In the genomic region with DNA sequence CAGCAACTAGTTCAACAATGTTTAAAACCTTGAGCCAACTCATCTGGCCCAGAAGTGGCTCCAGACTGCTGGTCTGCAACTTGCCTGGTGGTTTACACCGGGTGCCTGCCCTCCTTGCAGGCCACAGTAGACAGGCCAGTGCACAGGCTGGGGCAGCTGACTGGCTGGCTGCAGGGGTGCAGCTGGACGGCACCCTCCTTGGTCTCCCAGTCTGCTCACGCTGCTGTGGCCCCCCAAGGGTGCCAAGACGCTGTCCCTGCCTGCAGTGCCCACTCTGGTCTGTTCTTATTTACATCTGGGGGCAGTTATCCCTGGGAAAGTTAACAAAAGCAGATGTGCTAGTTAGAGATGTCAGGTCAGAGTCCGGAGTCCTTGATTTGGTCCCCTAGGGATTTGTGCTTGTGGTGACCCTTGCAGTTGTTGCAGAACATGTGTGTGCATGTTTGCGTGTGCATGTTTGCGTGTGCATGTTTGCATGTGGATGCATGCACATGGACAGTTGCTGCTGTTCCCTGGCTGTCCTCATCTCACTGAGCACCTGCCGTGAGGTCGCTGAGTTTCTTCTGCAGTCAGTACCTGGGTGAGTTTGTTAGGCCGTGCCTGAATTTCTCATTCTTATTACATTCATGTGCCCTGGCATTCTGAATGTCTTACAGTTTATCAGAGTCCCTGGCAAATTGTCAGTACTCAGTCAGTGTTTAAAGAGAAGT, we compare ENCODE assay signal across 24 cellular contexts.
"Had no signal": no experiment of that assay in that cellular context is flagged by ENCODE, and none has a peak within 500 bp of the region (broad histone marks: within the 10 kb centered on the region; RNA-seq: fewer than 3 reads in every experiment).

No MANE protein-coding gene starts in this region.

- H3K27me3 Mint-ChIP-seq: activated CD8-positive, alpha-beta T cell treated with anti-CD3 and anti-CD28 coated beads for 36 hours; activated naive CD4-positive, alpha-beta T cell treated with anti-CD3 and anti-CD28 coated beads, Interleukin-2, amount 50 U/mL, for 24 hours had no signal

- H3K4me3 ChIP-seq: ascending aorta, body of pancreas, MG63, Peyer's patch had no signal

- H3K27me3 ChIP-seq: ascending aorta, body of pancreas, MG63, Peyer's patch had no signal

- H3K9me3 Mint-ChIP-seq: activated CD8-positive, alpha-beta T cell treated with anti-CD3 and anti-CD28 coated beads for 36 hours; activated naive CD4-positive, alpha-beta T cell treated with anti-CD3 and anti-CD28 coated beads, Interleukin-2, amount 50 U/mL, for 24 hours; activated T-helper 1 cell treated with anti-CD3 and anti-CD28 coated beads, Interleukin-12 subunit alpha, Interleukin-12 subunit beta, Interleukin-2, Interleukin-4 antibody, amounts not matched to agents 30 ng/mL and 10 ng/mL and 1 ng/mL, durations not matched to agents 14 hours and 24 hours and 36 hours; T-helper 1 cell treated with Interleukin-12 subunit alpha and Interleukin-12 subunit beta and Interleukin-4 antibody, amounts not matched to agents 30 μg/mL and 1 μg/mL, for 36 hours had no signal

- H3K9me3 ChIP-seq: ascending aorta, body of pancreas, MG63, Peyer's patch had no signal

- H3K4me3 Mint-ChIP-seq: activated CD8-positive, alpha-beta T cell treated with anti-CD3 and anti-CD28 coated beads for 36 hours; activated naive CD4-positive, alpha-beta T cell treated with anti-CD3 and anti-CD28 coated beads, Interleukin-2, amount 50 U/mL, for 24 hours; activated T-helper 1 cell treated with anti-CD3 and anti-CD28 coated beads, Interleukin-12 subunit alpha, Interleukin-12 subunit beta, Interleukin-2, Interleukin-4 antibody, amounts not matched to agents 30 ng/mL and 10 ng/mL and 1 ng/mL, durations not matched to agents 14 hours and 24 hours and 36 hours; T-helper 1 cell treated with Interleukin-12 subunit alpha and Interleukin-12 subunit beta and Interleukin-4 antibody, amounts not matched to agents 30 μg/mL and 1 μg/mL, for 36 hours had no signal

- H3K36me3 ChIP-seq: MG63 had no signal

- H3K27ac Mint-ChIP-seq: activated CD8-positive, alpha-beta T cell treated with anti-CD3 and anti-CD28 coated beads for 36 hours; activated naive CD4-positive, alpha-beta T cell treated with anti-CD3 and anti-CD28 coated beads, Interleukin-2, amount 50 U/mL, for 24 hours; activated T-helper 1 cell treated with anti-CD3 and anti-CD28 coated beads, Interleukin-12 subunit alpha, Interleukin-12 subunit beta, Interleukin-2, Interleukin-4 antibody, amounts not matched to agents 30 ng/mL and 10 ng/mL and 1 ng/mL, durations not matched to agents 14 hours and 24 hours and 36 hours; T-helper 1 cell treated with Interleukin-12 subunit alpha and Interleukin-12 subunit beta and Interleukin-4 antibody, amounts not matched to agents 30 μg/mL and 1 μg/mL, for 36 hours had no signal

- H3K27ac ChIP-seq: ascending aorta, body of pancreas, RWPE1 had no signal

- ATAC-seq: activated CD4-positive, CD25-positive, alpha-beta regulatory T cell treated with anti-CD3 and anti-CD28 coated beads, Interleukin-2, amount 50 U/mL, for 24 hours; activated CD8-positive, alpha-beta T cell treated with anti-CD3 and anti-CD28 coated beads for 36 hours; body of pancreas had no signal

- DNase-seq: activated CD4-positive, alpha-beta T cell treated with anti-CD3 and anti-CD28 coated beads for 4 hours; activated CD8-positive, alpha-beta memory T cell treated with anti-CD3 and anti-CD28 coated beads, Interleukin-2, amount 50 U/mL, for 4 hours; activated CD8-positive, alpha-beta T cell treated with anti-CD3 and anti-CD28 coated beads for 36 hours; activated effector memory CD4-positive, alpha-beta T cell treated with Interleukin-2 at 50 U/mL for 16 hours; activated naive CD4-positive, alpha-beta T cell; activated T-cell treated with anti-CD3 and anti-CD28 coated beads, Interleukin-2, amount 50 U/mL, for 1 hour; body of pancreas; MG63; NCI-H1105; NCI-H1436; NCI-H187; NCI-H2081; NCI-H510A treated with DMSO at 0.1 percent for 48 hours; NCI-H69; NK-92 treated with Interleukin-12 subunit alpha and Interleukin-12 subunit beta, amount 100 ng/mL, for 24 hours; OCI-M1; SHP77 treated with DMSO at 0.1 percent for 48 hours had no signal

- H3K4me1 ChIP-seq: ascending aorta, body of pancreas had no signal
